Comparison of ENCODE assay signal across 28 cellular contexts in genomic region chrX:28158019-28158777, GRCh38.
A peak's percentile ranks its signal among the peaks of the same experiment; 100 is the strongest.
DNase-seq lines count a peak whose midpoint lies in the region; ATAC-seq and TF ChIP-seq lines count a peak whose summit lies in the region.
"Had no signal": no experiment of that assay in that cellular context is flagged by ENCODE, and none has a peak within 500 bp of the region (broad histone marks: within the 10 kb centered on the region; RNA-seq: fewer than 3 reads in every experiment).

No MANE protein-coding gene starts in this region.

- H3K79me1 ChIP-seq in neuronal stem cell (ENCODE audit: low read depth, low read length), result no peaks in the 10 kb centered on the region

- ATAC-seq in GM23338, result peak; percentile 89
- ATAC-seq: A549, HCT116, K562, Panc1, T-cell had no signal

- no peak overlapping the region for H2AK5ac ChIP-seq in neuronal stem cell (ENCODE audit: low read depth, low read length)

- H3K27me3 Mint-ChIP-seq in GM23338 (ENCODE audit: insufficient read depth, low read depth, poor library complexity), result no peaks in the 10 kb centered on the region
- H3K27me3 Mint-ChIP-seq: CD4-positive, alpha-beta T cell; T-cell had no signal

- no peaks in the 10 kb centered on the region for H3K36me3 Mint-ChIP-seq in GM23338 (ENCODE audit: low read depth)
- H3K36me3 Mint-ChIP-seq: T-cell had no signal

- H3K27me3 ChIP-seq in GM23338 (ENCODE audit: insufficient read depth) (no peaks in the 10 kb centered on the region), NT2/D1 (ENCODE audit: insufficient read depth, insufficient read length) (no peaks in the 10 kb centered on the region), neuronal stem cell (ENCODE audit: control insufficient read depth in 3 of 3, insufficient read depth in 3 of 3, low read depth in 1 of 3, low read length in 3 of 3) (no peaks in the 10 kb centered on the region), left ventricle myocardium inferior (ENCODE audit: low read depth) (no peaks in the 10 kb centered on the region)

- H3K9ac ChIP-seq in NT2/D1 (ENCODE audit: insufficient read length, low read depth), result no peak overlapping the region
- no peak overlapping the region for H3K9ac ChIP-seq in neuronal stem cell (ENCODE audit: low read depth, low read length, poor library complexity)
- H3K9ac ChIP-seq: BLaER1 treated with 17β-estradiol and CSF1 and Interleukin-3, amounts not matched to agents 10 nM and 100 nM; GM23248 had no signal

- H3K4me3 ChIP-seq in GM23338 (no peak overlapping the region), NT2/D1 (ENCODE audit: insufficient read length, low read depth) (no peak overlapping the region), neuronal stem cell (ENCODE audit: low read length in 2 of 2) (no peak overlapping the region), left ventricle myocardium inferior (no peak overlapping the region)
- H3K4me3 ChIP-seq: A549; BLaER1 treated with 17β-estradiol and CSF1 and Interleukin-3, amounts not matched to agents 10 nM and 100 nM; GM23248; K562 had no signal

- peak; percentile 43 for DNase-seq in GM23338 (ENCODE audit: low spot score)
- peak; percentile 33 for DNase-seq in NT2/D1 (ENCODE audit: low read depth, low spot score)
- peak; percentile 9 for DNase-seq in iPS-NIHi11 (ENCODE audit: low spot score)
- DNase-seq in neuronal stem cell (ENCODE audit: low spot score), result no peak
- no peak for DNase-seq in left ventricle myocardium inferior
- DNase-seq in NCI-H2171 (lab: John Stamatoyannopoulos, UW), result no peak
- DNase-seq in DMS153 treated with DMSO at 0.1 percent for 48 hours (lab: John Stamatoyannopoulos, UW; ENCODE audit: unreplicated experiment), result no peak
- DNase-seq: AML-193; CD4-positive, alpha-beta T cell; GDM1; GM23248; Kasumi-1; MV-4-11; NCI-H1105 treated with DMSO at 0.1 percent for 48 hours; NCI-H146; NCI-H1930; NCI-H2107; NCI-H2227 treated with DMSO at 0.1 percent for 48 hours; NCI-H526 treated with DMSO at 0.1 percent for 48 hours; SHP77; T-cell had no signal

- H3K27ac Mint-ChIP-seq in GM23338, result no peak overlapping the region
- H3K27ac Mint-ChIP-seq: CD4-positive, alpha-beta T cell; T-cell had no signal

- no peak overlapping the region for H4K8ac ChIP-seq in neuronal stem cell (ENCODE audit: low read depth, low read length)

- H3K4me3 Mint-ChIP-seq in GM23338, result no peak overlapping the region
- H3K4me3 Mint-ChIP-seq: CD4-positive, alpha-beta T cell; T-cell had no signal

- no peak overlapping the region for H3K14ac ChIP-seq in neuronal stem cell (ENCODE audit: low read length)

- H3K4me1 Mint-ChIP-seq in GM23338, result no peaks in the 10 kb centered on the region; the same call in 1 of the 3 replicates
- H3K4me1 Mint-ChIP-seq: T-cell had no signal

- no peak overlapping the region for H3K27ac ChIP-seq in GM23338 (ENCODE audit: low read depth)
- H3K27ac ChIP-seq in neuronal stem cell (replicated peaks; ENCODE audit: low read length), result peak overlapping the region; percentile 51
- H3K27ac ChIP-seq in left ventricle myocardium inferior (replicated peaks), result no peak overlapping the region
- H3K27ac ChIP-seq: A549; BLaER1 treated with 17β-estradiol and CSF1 and Interleukin-3, amounts not matched to agents 10 nM and 100 nM; GM23248; HL-60; RWPE1 had no signal

- H3K36me3 ChIP-seq in GM23338 (ENCODE audit: insufficient read depth) (no peaks in the 10 kb centered on the region), NT2/D1 (ENCODE audit: insufficient read depth, insufficient read length, low read length) (no peaks in the 10 kb centered on the region), neuronal stem cell (replicated peaks in 1 of 2; ENCODE audit: control insufficient read depth in 2 of 2, insufficient read depth in 2 of 2, low read length in 2 of 2) (no peaks in the 10 kb centered on the region), left ventricle myocardium inferior (no peaks in the 10 kb centered on the region)
- H3K36me3 ChIP-seq: BLaER1 treated with 17β-estradiol and CSF1 and Interleukin-3, amounts not matched to agents 10 nM and 100 nM had no signal

- no peak overlapping the region for H2BK12ac ChIP-seq in neuronal stem cell (ENCODE audit: low read length)

- H3K18ac ChIP-seq in neuronal stem cell (ENCODE audit: low read length), result no peak overlapping the region

- H2BK15ac ChIP-seq in neuronal stem cell (ENCODE audit: low read length), result no peak overlapping the region

- H3K4me2 ChIP-seq in GM23338 (no peak overlapping the region), neuronal stem cell (ENCODE audit: insufficient read depth, low read length, poor library complexity, severe bottlenecking) (no peak overlapping the region)
- H3K4me2 ChIP-seq: A549; BLaER1 treated with 17β-estradiol and CSF1 and Interleukin-3, amounts not matched to agents 10 nM and 100 nM had no signal

- no peak overlapping the region for H2BK5ac ChIP-seq in neuronal stem cell (ENCODE audit: low read length)

- no peaks in the 10 kb centered on the region for H3K9me3 Mint-ChIP-seq in GM23338
- H3K9me3 Mint-ChIP-seq: CD4-positive, alpha-beta T cell had no signal

- no peaks in the 10 kb centered on the region for H3K79me2 ChIP-seq in GM23338 (replicated peaks; ENCODE audit: insufficient read depth)

- H3K4ac ChIP-seq in neuronal stem cell (ENCODE audit: low read length), result no peak overlapping the region

- no CpG with 5 or more reads among the region's 9 CpGs for WGBS in neuronal stem cell (ENCODE audit: extremely low coverage in 2 of 2, insufficient read length in 2 of 2, insufficient replicate concordance in 1 of 2), 2 donors

- no peak overlapping the region for H4K91ac ChIP-seq in neuronal stem cell (ENCODE audit: low read depth, low read length, poor library complexity)

- intact Hi-C loops in left ventricle myocardium inferior (cut with micrococcal nuclease), result no loop called here

- no peaks in the 10 kb centered on the region for H3K9me2 ChIP-seq in GM23338 (ENCODE audit: insufficient read depth)

- H2AFZ ChIP-seq in GM23338 (no peak overlapping the region), neuronal stem cell (ENCODE audit: low read length) (no peak overlapping the region)
- H2AFZ ChIP-seq: GM23248 had no signal

- no peaks in the 10 kb centered on the region for H3K9me3 ChIP-seq in NT2/D1 (ENCODE audit: insufficient read depth, low read length)
- no peaks in the 10 kb centered on the region for H3K9me3 ChIP-seq in neuronal stem cell (replicated peaks in 1 of 2; ENCODE audit: control insufficient read depth in 2 of 2, insufficient read depth in 1 of 2, low read depth in 1 of 2, low read length in 2 of 2)
- no peaks in the 10 kb centered on the region for H3K9me3 ChIP-seq in left ventricle myocardium inferior (replicated peaks)
- H3K9me3 ChIP-seq: A549; BLaER1 treated with 17β-estradiol and CSF1 and Interleukin-3, amounts not matched to agents 10 nM and 100 nM had no signal

- H3K23ac ChIP-seq in neuronal stem cell (ENCODE audit: low read depth, low read length, poor library complexity), result no peak overlapping the region

- no peak overlapping the region for H2BK120ac ChIP-seq in neuronal stem cell (ENCODE audit: low read depth, low read length)

- TF ChIP-seq CTCF in GM23338 (conservative IDR thresholded peaks at IDR 0.05; ENCODE audit: low read depth in 2 of 2) (no peak), left ventricle myocardium inferior (IDR thresholded peaks at IDR 0.05; ENCODE audit: borderline replicate concordance) (no peak)

- H3K4me1 ChIP-seq in GM23338 (ENCODE audit: insufficient read depth), result no peaks in the 10 kb centered on the region
- H3K4me1 ChIP-seq in NT2/D1 (ENCODE audit: insufficient read depth, insufficient read length), result no peaks in the 10 kb centered on the region
- H3K4me1 ChIP-seq in neuronal stem cell (ENCODE audit: control insufficient read depth in 2 of 2, insufficient read depth in 1 of 2, low read depth in 1 of 2, low read length in 2 of 2), result peaks cover 0 to 3% of the 10 kb centered on the region in 2 donors
- no peaks in the 10 kb centered on the region for H3K4me1 ChIP-seq in left ventricle myocardium inferior
- H3K4me1 ChIP-seq: A549; BLaER1 treated with 17β-estradiol and CSF1 and Interleukin-3, amounts not matched to agents 10 nM and 100 nM had no signal

- no peaks in the 10 kb centered on the region for H4K20me1 ChIP-seq in GM23338 (replicated peaks; ENCODE audit: insufficient read depth)
- H4K20me1 ChIP-seq: BLaER1 treated with 17β-estradiol and CSF1 and Interleukin-3, amounts not matched to agents 10 nM and 100 nM had no signal

- H3F3A ChIP-seq in GM23338 (replicated peaks; ENCODE audit: low read depth), result no peaks in the 10 kb centered on the region

TF ChIP-seq in GM23338, 12 proteins besides CTCF, POLR2A, EP300 and RAD21 (continues in another document):
- TF ChIP-seq ZNF331 (CRISPR knock-in tag; IDR thresholded peaks at IDR 0.05; ENCODE audit: low read depth), result no peak
- TF ChIP-seq, protein P1, sequence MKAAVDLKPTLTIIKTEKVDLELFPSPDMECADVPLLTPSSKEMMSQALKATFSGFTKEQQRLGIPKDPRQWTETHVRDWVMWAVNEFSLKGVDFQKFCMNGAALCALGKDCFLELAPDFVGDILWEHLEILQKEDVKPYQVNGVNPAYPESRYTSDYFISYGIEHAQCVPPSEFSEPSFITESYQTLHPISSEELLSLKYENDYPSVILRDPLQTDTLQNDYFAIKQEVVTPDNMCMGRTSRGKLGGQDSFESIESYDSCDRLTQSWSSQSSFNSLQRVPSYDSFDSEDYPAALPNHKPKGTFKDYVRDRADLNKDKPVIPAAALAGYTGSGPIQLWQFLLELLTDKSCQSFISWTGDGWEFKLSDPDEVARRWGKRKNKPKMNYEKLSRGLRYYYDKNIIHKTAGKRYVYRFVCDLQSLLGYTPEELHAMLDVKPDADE (IDR thresholded peaks at IDR 0.05), result no peak
- TF ChIP-seq ZNF114 (CRISPR knock-in tag; IDR thresholded peaks at IDR 0.05), result no peak
- TF ChIP-seq JUNB (IDR thresholded peaks at IDR 0.05; ENCODE audit: unreplicated experiment), result no peak

Comparison
In these comparisons a context has a peak if more than half of its experiments do, and no peak if none do; other contexts are left out.
1. DNase-seq: peak in GM23338 (single experiment), NT2/D1 (single experiment) and iPS-NIHi11 (single experiment); none in neuronal stem cell (single experiment), left ventricle myocardium inferior (single experiment), NCI-H2171 (single experiment) and DMS153 treated with DMSO at 0.1 percent for 48 hours (single experiment).